Comparison of ENCODE assay signal across 9 cellular contexts in the genomic region with DNA sequence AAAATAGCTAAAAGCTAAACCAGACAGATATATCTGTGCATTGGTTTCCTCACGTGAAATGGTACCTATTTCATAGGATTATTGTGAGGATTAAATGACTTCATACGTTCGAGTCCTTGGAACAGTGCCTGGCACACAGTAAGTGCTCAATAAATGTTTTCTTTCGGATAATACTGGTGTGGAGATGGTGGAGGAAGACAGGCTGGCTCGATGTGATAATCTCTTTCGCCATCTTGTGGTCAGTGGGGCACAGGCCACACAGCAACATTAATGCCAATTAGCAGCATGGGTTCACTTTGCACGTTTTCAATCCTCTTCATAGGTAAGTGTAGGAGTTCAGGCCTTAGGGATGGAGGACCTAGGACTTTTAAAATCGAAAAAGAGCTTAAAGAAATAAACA. TPM values are rescaled to one million over a fixed set of nuclear protein-coding genes. Genes with fewer than 3 reads are reported as not detected.
DNase-seq lines count a peak whose midpoint lies in the region; ATAC-seq, FAIRE-seq and TF ChIP-seq lines count a peak whose summit lies in the region.
"Had no signal": no experiment of that assay in that cellular context is flagged by ENCODE, and none has a peak within 500 bp of the region (broad histone marks: within the 10 kb centered on the region; RNA-seq: fewer than 3 reads in every experiment).

No MANE protein-coding gene starts in this region.

- H4K20me1 ChIP-seq in GM12878 (ENCODE audit: control insufficient read depth, insufficient read depth): no peaks in the 10 kb centered on the region

- DNase-seq in Caco-2: peak in 1 of 2 experiments; percentile 49
- DNase-seq in NAMALWA (ENCODE audit: low spot score): peak; percentile 45
- no peak for DNase-seq in GM12878 (ENCODE audit: low read depth, low spot score)
- peak; percentile 6 for DNase-seq in medulla oblongata (ENCODE audit: extremely low spot score)
- no peak for DNase-seq in GF-D8 (lab: John Stamatoyannopoulos, UW)
- no peak for DNase-seq in activated CD8-positive, alpha-beta memory T cell treated with anti-CD3 and anti-CD28 coated beads for 24 hours

- H3K4me3 ChIP-seq in Caco-2 (ENCODE audit: low read depth, low read length) (no peak overlapping the region), GM12878 (no peak overlapping the region)
- H3K4me3 ChIP-seq: SJSA1 had no signal

- H2AFZ ChIP-seq in GM12878 (ENCODE audit: control insufficient read depth, low read depth, low read length): no peak overlapping the region

- H3K4me2 ChIP-seq in GM12878 (ENCODE audit: control insufficient read depth, insufficient read depth): no peak overlapping the region

- no peaks in the 10 kb centered on the region for H3K36me3 ChIP-seq in Caco-2 (ENCODE audit: control insufficient read depth, insufficient read depth, low read length)
- H3K36me3 ChIP-seq in GM12878 (ENCODE audit: control insufficient read depth in 2 of 2, insufficient read depth in 2 of 2, low read length in 1 of 2): no peaks in the 10 kb centered on the region
- H3K36me3 ChIP-seq: SJSA1 had no signal

- intact Hi-C loops in Caco-2 (cut with micrococcal nuclease; ENCODE audit: unreplicated experiment): loop anchor here (1.0 to 10.0 kb wide), 3 partner anchors 77 to 644 kb away; no protein-coding TSS in a partner anchor
- intact Hi-C loops in GM12878 (cut with micrococcal nuclease; ENCODE audit: unreplicated experiment): loop anchor here (1.0 to 5.0 kb wide), 2 partner anchors 76 to 546 kb away; no protein-coding TSS in a partner anchor

- SMC1A ChIA-PET in GM12878 (lab: Charles Lee; ENCODE audit: uncharacterized antibody, unreplicated experiment): interaction anchor here (0.6 to 6.2 kb wide), 9 partner anchors 10 to 146 kb away, joined by 3 to 35 read pairs (median 4); a partner anchor contains a TSS

- no peaks in the 10 kb centered on the region for H3K4me1 Mint-ChIP-seq in Caco-2 (ENCODE audit: low read depth, unreplicated experiment)

- POLR2A ChIA-PET in Caco-2 (lab: Charles Lee) (no interaction called here), GM12878 (lab: Charles Lee) (no interaction called here)

- TF ChIP-seq RAD21 in GM12878 (IDR thresholded peaks at IDR 0.05; ENCODE audit: insufficient read depth, low read depth, low read length): peak; percentile 53

- RAD21 ChIA-PET in GM12878 (lab: Charles Lee; ENCODE audit: unreplicated experiment): interaction anchor here (0.8 to 5.9 kb wide), 7 partner anchors 9 to 1206 kb away, joined by 3 to 46 read pairs (median 4); a partner anchor contains a TSS

- H3K9me3 Mint-ChIP-seq in Caco-2 (ENCODE audit: unreplicated experiment): no peaks in the 10 kb centered on the region

- no peaks in the 10 kb centered on the region for H3K27me3 Mint-ChIP-seq in Caco-2 (ENCODE audit: insufficient read depth, unreplicated experiment)

- CTCF ChIA-PET in Caco-2 (lab: Charles Lee) (interaction anchor here (1.7 to 4.0 kb wide), 3 partner anchors 39 to 547 kb away, joined by 6 to 18 read pairs (median 12); no protein-coding TSS in a partner anchor), GM12878 (lab: Yijun Ruan, JAX) (interaction anchor here (0.6 to 6.7 kb wide), 16 partner anchors 10 to 646 kb away, joined by 3 to 85 read pairs (median 4); a partner anchor contains a TSS)

- ATAC-seq in GM18868 (IDR thresholded peaks at IDR 0.05; ENCODE audit: unreplicated experiment) (peak; percentile 51), GM12878 (peak; percentile 91), HG02981 (IDR thresholded peaks at IDR 0.05; ENCODE audit: unreplicated experiment) (no peak)

- no peaks in the 10 kb centered on the region for H3K79me2 ChIP-seq in GM12878 (ENCODE audit: control insufficient read depth, insufficient read depth, low read length)

- no TSS peak for BruUV-seq in Caco-2 (replicated peaks; lab: Mats Ljungman, UMichigan)
- BruUV-seq in GM12878 (replicated peaks; lab: Mats Ljungman, UMichigan): no TSS peak

- H3K27ac Mint-ChIP-seq in Caco-2 (ENCODE audit: unreplicated experiment): no peak overlapping the region

- 20% methylated on average over 8 of the region's 8 CpGs for WGBS in GM12878 (ENCODE audit: insufficient coverage, insufficient replicate concordance, low lambda C conversion rate, missing lambda C conversion rate)

- H3K4me3 Mint-ChIP-seq in Caco-2 (ENCODE audit: unreplicated experiment): no peak overlapping the region

- H3K9me3 ChIP-seq in Caco-2 (no peaks in the 10 kb centered on the region), GM12878 (replicated peaks; ENCODE audit: control insufficient read depth, insufficient read depth, low read length) (no peaks in the 10 kb centered on the region)
- H3K9me3 ChIP-seq: SJSA1 had no signal

- TF ChIP-seq EP300 in GM12878 (IDR thresholded peaks at IDR 0.05; ENCODE audit: borderline replicate concordance in 1 of 2, control insufficient read depth in 1 of 2, low read depth in 2 of 2, low read length in 2 of 2): no peak

- no peaks in the 10 kb centered on the region for H3K36me3 Mint-ChIP-seq in Caco-2 (ENCODE audit: insufficient read depth, unreplicated experiment)

- no peak overlapping the region for H3K9ac ChIP-seq in GM12878 (ENCODE audit: control insufficient read depth, insufficient read depth, low read length)

- peak; percentile 81 for FAIRE-seq in GM12878 (lab: Jason Lieb, UNC)

- TF ChIP-seq CTCF in Caco-2 (IDR thresholded peaks at IDR 0.05; ENCODE audit: insufficient read depth in 1 of 2, low read depth in 1 of 2, low read length in 1 of 2, severe bottlenecking in 1 of 2, unreplicated experiment in 1 of 2) (peak; percentile 56 to 62), GM12878 (IDR thresholded peaks at IDR 0.05 in 2 of 3, conservative IDR thresholded peaks at IDR 0.05 in 1 of 3; ENCODE audit: control insufficient read depth in 2 of 3, extremely low read depth in 1 of 3, insufficient read depth in 1 of 3, low read depth in 3 of 3, low read length in 3 of 3) (peak; percentile 67 to 75 (median 69))

- in situ Hi-C loops in GM12878 (cut with MboI): no loop called here

- H3K27me3 ChIP-seq in Caco-2 (replicated peaks; ENCODE audit: control insufficient read depth, insufficient read depth, low read length): no peaks in the 10 kb centered on the region
- H3K27me3 ChIP-seq in GM12878 (replicated peaks in 1 of 2; ENCODE audit: control insufficient read depth in 2 of 2, insufficient read depth in 2 of 2, low read length in 1 of 2): no peaks in the 10 kb centered on the region
- H3K27me3 ChIP-seq: SJSA1 had no signal

- no peak for TF ChIP-seq POLR2A in GM12878 (IDR thresholded peaks at IDR 0.05; ENCODE audit: low read depth, low read length)

- H3K27ac ChIP-seq in GM12878 (ENCODE audit: control insufficient read depth, insufficient read depth): no peak overlapping the region
- H3K27ac ChIP-seq: SJSA1 had no signal

- H3K4me1 ChIP-seq in Caco-2: peaks cover 8% of the 10 kb centered on the region; the same call in 1 of the 2 replicates
- H3K4me1 ChIP-seq in GM12878 (ENCODE audit: control insufficient read depth, insufficient read depth, low read length): no peaks in the 10 kb centered on the region
- H3K4me1 ChIP-seq: SJSA1 had no signal

TF ChIP-seq in GM12878, 131 proteins besides CTCF, POLR2A, EP300 and RAD21:
- TF ChIP-seq SMC3 (IDR thresholded peaks at IDR 0.05; ENCODE audit: borderline replicate concordance, low read length) (peak; percentile 58), FOS (IDR thresholded peaks at IDR 0.05; ENCODE audit: borderline replicate concordance, extremely low read depth, insufficient read length) (no peak), MYB (IDR thresholded peaks at IDR 0.05; ENCODE audit: borderline replicate concordance, low read depth, low read length) (no peak), RUNX3 (IDR thresholded peaks at IDR 0.05; ENCODE audit: low read length) (peak; percentile 26; the same call in 1 of the 2 replicates), NR2F1 (conservative IDR thresholded peaks at IDR 0.05) (no peak), HDAC2 (IDR thresholded peaks at IDR 0.05) (no peak), EZH2 (IDR thresholded peaks at IDR 0.05; ENCODE audit: borderline replicate concordance, control insufficient read depth, low read depth, low read length) (no peak)
TF ChIP-seq in GM12878: peak in this region for 2.

RNA-seq across cellular contexts. Expression of a gene that starts 9.3 kb away (rescaled TPM):
- total RNA-seq in Caco-2 (2022) (22.4 and 31.2 TPM in 2 replicates), GM12878 (2014; rRNA removed) (not detected in 2 replicates), GM12878 (2014; rRNA removed; fragmentation: Illumina TruSeq; extraction: Trizol) (not detected in 2 replicates), GM12878 (2021) (not detected in 2 replicates)
- total RNA-seq in GM12878 (2013; cell fraction: nucleolus; rRNA removed): not detected in 2 replicates
- not detected for polyA plus RNA-seq in GM12878 (2011; ENCODE audit: low read depth)
- polyA plus RNA-seq in GM12878 (2011; rRNA removed) (not detected in 2 replicates), GM12878 (2014; fragmentation: Illumina TruSeq; extraction: Trizol) (not detected in 2 replicates), GM12878 (2014; fragmentation: Nextera tagmentation; extraction: Ambion mirVana) (not detected), GM12878 (2014; rRNA removed) (not detected in 2 replicates), GM12878 (2016; fragmentation: Nextera tagmentation; extraction: Ambion mirVana) (not detected)
- polyA plus RNA-seq in GM12878 (2011; cell fraction: cytosol; rRNA removed): not detected in 2 replicates
- polyA plus RNA-seq in GM12878 (2011; cell fraction: nucleus; rRNA removed): not detected in 2 replicates
- polyA plus RNA-seq in GM12878 (2012): not detected in 2 replicates
- not detected in 2 replicates for polyA minus RNA-seq in GM12878 (2011; rRNA and poly(A)+ RNA removed)
- not detected in 2 replicates for polyA minus RNA-seq in GM12878 (2011; cell fraction: cytosol; rRNA and poly(A)+ RNA removed)
- polyA minus RNA-seq in GM12878 (2011; cell fraction: nucleus; rRNA and poly(A)+ RNA removed): not detected in 2 replicates
- total RNA-seq: SJSA1 had no signal

RNA-seq across cellular contexts. Expression of a gene that starts 40.9 kb away (rescaled TPM):
- 11.6 and 13.5 TPM in 2 replicates for total RNA-seq in Caco-2 (2022)
- 0.59 and 0.63 TPM in 2 replicates for total RNA-seq in GM12878 (2013; cell fraction: nucleolus; rRNA removed)
- total RNA-seq in GM12878 (2014; rRNA removed): 0.82 and 0.90 TPM in 2 replicates
- 0.69 and 0.89 TPM in 2 replicates for total RNA-seq in GM12878 (2014; rRNA removed; fragmentation: Illumina TruSeq; extraction: Trizol)
- 0.90 and 1.3 TPM in 2 replicates for total RNA-seq in GM12878 (2021)
- polyA plus RNA-seq in GM12878 (2011; ENCODE audit: low read depth): 0.73 TPM
- polyA plus RNA-seq in GM12878 (2011; rRNA removed): 0.79 and 0.94 TPM in 2 replicates
- 0.65 and 0.73 TPM in 2 replicates for polyA plus RNA-seq in GM12878 (2011; cell fraction: cytosol; rRNA removed)
- 0.45 and 0.60 TPM in 2 replicates for polyA plus RNA-seq in GM12878 (2011; cell fraction: nucleus; rRNA removed)
- polyA plus RNA-seq in GM12878 (2012): 0.87 and 1.1 TPM in 2 replicates
- polyA plus RNA-seq in GM12878 (2014; fragmentation: Illumina TruSeq; extraction: Trizol): 2.0 and 3.5 TPM in 2 replicates
- under 1 TPM; 0.31 to 0.33 TPM for polyA plus RNA-seq in GM12878 (2014; fragmentation: Nextera tagmentation; extraction: Ambion mirVana)
- polyA plus RNA-seq in GM12878 (2014; rRNA removed): 0.93 and 1.1 TPM in 2 replicates
- under 1 TPM in 1 of 2 experiments, not detected in 1; 0.09 TPM for polyA plus RNA-seq in GM12878 (2016; fragmentation: Nextera tagmentation; extraction: Ambion mirVana)
- polyA minus RNA-seq in GM12878 (2011; rRNA and poly(A)+ RNA removed): 1.6 and 2.3 TPM in 2 replicates
- polyA minus RNA-seq in GM12878 (2011; cell fraction: cytosol; rRNA and poly(A)+ RNA removed): 0.42 TPM in 1 of 2 replicates, not detected in the other
- polyA minus RNA-seq in GM12878 (2011; cell fraction: nucleus; rRNA and poly(A)+ RNA removed): 1.2 and 1.8 TPM in 2 replicates

Comparison
In these comparisons a context has a peak if more than half of its experiments do, and no peak if none do; other contexts are left out.
1. DNase-seq: peak in NAMALWA (single experiment) and medulla oblongata (single experiment); none in GM12878 (single experiment), GF-D8 (single experiment) and activated CD8-positive, alpha-beta memory T cell treated with anti-CD3 and anti-CD28 coated beads for 24 hours (single experiment).
2. RNA of a gene that starts 9.3 kb away (total RNA-seq): 22.4 to 31.2 TPM in Caco-2; not detected in GM12878; every median in the first group is over 10 times any median in the second.